In the genomic region with DNA sequence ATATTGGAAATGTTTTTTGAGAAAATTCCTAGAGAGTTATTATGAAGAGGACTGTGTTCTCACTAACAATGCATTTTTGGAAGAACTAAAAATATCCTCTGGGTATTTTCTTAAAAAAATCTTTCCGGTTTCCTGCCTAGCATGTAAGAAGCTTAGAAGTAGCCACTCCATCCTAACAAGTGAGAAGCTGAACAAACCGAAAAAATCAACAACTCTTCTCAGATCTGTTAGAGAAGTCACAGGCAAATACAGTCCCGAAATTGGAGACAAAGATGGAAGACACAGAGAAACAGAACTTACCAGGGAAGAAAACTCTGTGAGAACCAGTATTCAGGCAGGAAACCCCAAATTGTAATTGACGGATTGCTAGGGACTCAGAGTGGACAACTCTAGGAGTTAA, we compare ENCODE assay signal across 24 cellular contexts.
DNase-seq lines count a peak whose midpoint lies in the region; ATAC-seq and TF ChIP-seq lines count a peak whose summit lies in the region.
"Had no signal": no experiment of that assay in that cellular context is flagged by ENCODE, and none has a peak within 500 bp of the region (broad histone marks: within the 10 kb centered on the region; RNA-seq: fewer than 3 reads in every experiment).

No MANE protein-coding gene starts in this region.

- peak overlapping the region in 2 of 3 experiments; percentile 2 to 44 for H3K27ac Mint-ChIP-seq in nephron
- H3K27ac Mint-ChIP-seq: progenitor cell of endocrine pancreas, T-helper 17 cell had no signal

- no peak for TF ChIP-seq CTCF in nephron (IDR thresholded peaks at IDR 0.05; ENCODE audit: unreplicated experiment in 3 of 3)

- no peaks in the 10 kb centered on the region for H3K27me3 Mint-ChIP-seq in nephron (ENCODE audit: low read depth)
- H3K27me3 Mint-ChIP-seq: progenitor cell of endocrine pancreas, T-helper 17 cell had no signal

- ATAC-seq in GM19035 (IDR thresholded peaks at IDR 0.05; ENCODE audit: unreplicated experiment), result peak; percentile 41
- peak; percentile 51 for ATAC-seq in HG03196 (IDR thresholded peaks at IDR 0.05; ENCODE audit: unreplicated experiment)
- ATAC-seq: activated T-cell treated with anti-CD3 and anti-CD28 coated beads, Interleukin-2, amount 50 U/mL, for 4 hours; sciatic nerve; T-helper 17 cell had no signal

- H3K4me3 Mint-ChIP-seq in nephron, result no peak overlapping the region
- H3K4me3 Mint-ChIP-seq: activated T-cell treated with anti-CD3 and anti-CD28 coated beads, Interleukin-2, amount 50 U/mL, for 4 hours; T-helper 17 cell had no signal

- no peaks in the 10 kb centered on the region for H3K9me3 Mint-ChIP-seq in nephron

- no peak for DNase-seq in anterior cingulate cortex (lab: John Stamatoyannopoulos, UW)
- no peak for DNase-seq in SKM-1 (lab: John Stamatoyannopoulos, UW; ENCODE audit: unreplicated experiment)
- DNase-seq in NCI-H524 (lab: John Stamatoyannopoulos, UW), result no peak
- DNase-seq: activated CD4-positive, alpha-beta T cell treated with anti-CD3 and anti-CD28 coated beads for 4 hours; activated naive CD4-positive, alpha-beta T cell treated with anti-CD3 and anti-CD28 coated beads, Interleukin-2, amount 50 U/mL, for 16 hours; activated T-cell treated with anti-CD3 and anti-CD28 coated beads, Interleukin-2, amount 50 U/mL, for 4 hours; central memory CD4-positive, alpha-beta T cell; dermis blood vessel endothelial cell; GF-D8; IMR-90; NCI-H1105 treated with DMSO at 0.1 percent for 48 hours; NCI-H2081; NCI-H226; NCI-H748 treated with DMSO at 0.1 percent for 48 hours; stomach; T-helper 17 cell had no signal

- H3K4me3 ChIP-seq in GM08714 (ENCODE audit: low read length), result peak overlapping the region; percentile 22; the same call in 1 of the 2 replicates
- H3K4me3 ChIP-seq: SK-N-MC, stomach, tibial nerve had no signal

- H3K4me1 Mint-ChIP-seq in nephron, result peaks cover 17% of the 10 kb centered on the region

- peaks cover 20% of the 10 kb centered on the region for H3K36me3 Mint-ChIP-seq in nephron (ENCODE audit: low read depth)
